Comparison of ENCODE assay signal across 8 cellular contexts in genomic region chr1:205748398-205749093, GRCh38. TPM values are rescaled to one million over a fixed set of nuclear protein-coding genes. Genes with fewer than 3 reads are reported as not detected.
DNase-seq lines count a peak whose midpoint lies in the region; TF ChIP-seq lines count a peak whose summit lies in the region.

No MANE protein-coding gene starts in this region.

- peaks cover 42% of the 10 kb centered on the region for H3K4me1 Mint-ChIP-seq in T-helper 2 cell treated with Interferon-gamma antibody and Interleukin-4, amounts not matched to agents 5 μg/mL and 100 μg/mL, for 36 hours (ENCODE audit: low read depth)

- no peak for TF ChIP-seq POLR2A in transverse colon (IDR thresholded peaks at IDR 0.05)

- TF ChIP-seq EP300 in transverse colon (IDR thresholded peaks at IDR 0.05; ENCODE audit: low read depth), result no peak

- peak overlapping the region; percentile 88 for H3K27ac ChIP-seq in KOPT-K1 (ENCODE audit: low read depth, low read length, poor library complexity, severe bottlenecking)
- H3K27ac ChIP-seq in mucosa of rectum (ENCODE audit: low read depth in 2 of 2, low read length in 2 of 2), result peak overlapping the region; percentile 97 to 98
- peak overlapping the region; percentile 99 to 100 (median 100) for H3K27ac ChIP-seq in transverse colon

- peak overlapping the region; percentile 90 for H3K27ac Mint-ChIP-seq in T-helper 2 cell treated with Interferon-gamma antibody and Interleukin-4, amounts not matched to agents 5 μg/mL and 100 μg/mL, for 36 hours

- no peak for TF ChIP-seq CTCF in transverse colon (IDR thresholded peaks at IDR 0.05)

- H3K36me3 ChIP-seq in KOPT-K1 (ENCODE audit: insufficient read depth, low read length) (peaks cover 56% of the 10 kb centered on the region), mucosa of rectum (ENCODE audit: control insufficient read depth in 2 of 2, insufficient read depth in 2 of 2, low read length in 2 of 2) (peaks cover 0 to 5% of the 10 kb centered on the region in 2 donors), transverse colon (no peaks in the 10 kb centered on the region)

- H3K4me3 ChIP-seq in mucosa of rectum (ENCODE audit: low read length in 2 of 2), result peak overlapping the region; percentile 75 to 82
- H3K4me3 ChIP-seq in transverse colon, result peak overlapping the region; percentile 85 to 98 (median 88)

- peak overlapping the region; percentile 98 for H3K4me3 Mint-ChIP-seq in T-helper 2 cell treated with Interferon-gamma antibody and Interleukin-4, amounts not matched to agents 5 μg/mL and 100 μg/mL, for 36 hours

- in situ Hi-C loops in transverse colon (cut with MboI; ENCODE audit: low pct_ligation_motif_present in 1 of 4, low pct_unique_long_range_greater_than_20kb in 1 of 4, low sequenced_read_pairs in 3 of 4), result no loop called here

- DNase-seq in NCI-H748 (lab: John Stamatoyannopoulos, UW; ENCODE audit: unreplicated experiment) (peak; percentile 62), NCI-H748 treated with DMSO at 0.1 percent for 48 hours (lab: John Stamatoyannopoulos, UW) (no peak), transverse colon (no peak), ureter (ENCODE audit: low spot score) (no peak)
- peak; percentile 58 for DNase-seq in T-helper 2 cell treated with Interferon-gamma antibody and Interleukin-4, amounts not matched to agents 5 μg/mL and 100 μg/mL, for 36 hours (ENCODE audit: low spot score)
- DNase-seq in effector CD4-positive, alpha-beta T cell, result peak; percentile 15

- H3K36me3 Mint-ChIP-seq in T-helper 2 cell treated with Interferon-gamma antibody and Interleukin-4, amounts not matched to agents 5 μg/mL and 100 μg/mL, for 36 hours (ENCODE audit: low read depth), result peaks cover 24% of the 10 kb centered on the region

- 2% methylated on average over 9 to 13 of the region's 13 CpGs for WGBS in transverse colon (ENCODE audit: low coverage in 1 of 2), 2 donors

- H3K9me3 ChIP-seq in KOPT-K1 (ENCODE audit: insufficient read depth, low read length, poor library complexity, severe bottlenecking), result no peaks in the 10 kb centered on the region
- no peaks in the 10 kb centered on the region for H3K9me3 ChIP-seq in mucosa of rectum (ENCODE audit: control insufficient read depth in 2 of 2, low read length in 2 of 2)
- no peaks in the 10 kb centered on the region for H3K9me3 ChIP-seq in transverse colon

- peak overlapping the region; percentile 71 to 73 for H3K9ac ChIP-seq in mucosa of rectum (ENCODE audit: low read depth in 1 of 2, low read length in 2 of 2)

- H3K27me3 ChIP-seq in mucosa of rectum (ENCODE audit: control insufficient read depth in 2 of 2, insufficient read depth in 2 of 2, low read length in 2 of 2), result no peaks in the 10 kb centered on the region
- peaks cover 1% of the 10 kb centered on the region for H3K27me3 ChIP-seq in transverse colon

- H3K4me1 ChIP-seq in mucosa of rectum (ENCODE audit: control insufficient read depth in 2 of 2, insufficient read depth in 2 of 2, low read length in 2 of 2) (peaks cover 14 to 22% of the 10 kb centered on the region in 2 donors), transverse colon (peaks cover 15 to 42% (median 31%) of the 10 kb centered on the region in 4 donors)

- H3K9me3 Mint-ChIP-seq in T-helper 2 cell treated with Interferon-gamma antibody and Interleukin-4, amounts not matched to agents 5 μg/mL and 100 μg/mL, for 36 hours, result no peaks in the 10 kb centered on the region

- no peaks in the 10 kb centered on the region for H3K27me3 Mint-ChIP-seq in T-helper 2 cell treated with Interferon-gamma antibody and Interleukin-4, amounts not matched to agents 5 μg/mL and 100 μg/mL, for 36 hours (ENCODE audit: low read depth)

- intact Hi-C loops in transverse colon (cut with DNase I; ENCODE audit: low total_unique reads), result no loop called here

RNA-seq across cellular contexts. Expression of gene NUCKS1, which starts 1.4 kb away (rescaled TPM):
- 10 to 100 TPM; 21.7 to 45.7 (median 35.1) TPM for total RNA-seq in transverse colon
- 189 TPM for total RNA-seq in ureter

RNA-seq across cellular contexts. Expression of gene RAB29, which starts 26.7 kb away (rescaled TPM):
- total RNA-seq in transverse colon (10 to 100 TPM in 2 of 4 donors, 1 to 10 TPM in 2; 1.1 to 13.9 (median 10.2) TPM), ureter (19.2 TPM)

Comparison
In these comparisons a context has a peak if more than half of its experiments do, and no peak if none do; other contexts are left out.
1. DNase-seq: peak in NCI-H748 (single experiment), T-helper 2 cell treated with Interferon-gamma antibody and Interleukin-4, amounts not matched to agents 5 μg/mL and 100 μg/mL, for 36 hours (single experiment) and effector CD4-positive, alpha-beta T cell (single experiment); none in NCI-H748 treated with DMSO at 0.1 percent for 48 hours (single experiment), transverse colon (single experiment) and ureter (single experiment).
2. Peak in every context shown above with its lines, with median percentiles within 50 percentile points of each other: H3K27ac ChIP-seq.